In the genomic region with DNA sequence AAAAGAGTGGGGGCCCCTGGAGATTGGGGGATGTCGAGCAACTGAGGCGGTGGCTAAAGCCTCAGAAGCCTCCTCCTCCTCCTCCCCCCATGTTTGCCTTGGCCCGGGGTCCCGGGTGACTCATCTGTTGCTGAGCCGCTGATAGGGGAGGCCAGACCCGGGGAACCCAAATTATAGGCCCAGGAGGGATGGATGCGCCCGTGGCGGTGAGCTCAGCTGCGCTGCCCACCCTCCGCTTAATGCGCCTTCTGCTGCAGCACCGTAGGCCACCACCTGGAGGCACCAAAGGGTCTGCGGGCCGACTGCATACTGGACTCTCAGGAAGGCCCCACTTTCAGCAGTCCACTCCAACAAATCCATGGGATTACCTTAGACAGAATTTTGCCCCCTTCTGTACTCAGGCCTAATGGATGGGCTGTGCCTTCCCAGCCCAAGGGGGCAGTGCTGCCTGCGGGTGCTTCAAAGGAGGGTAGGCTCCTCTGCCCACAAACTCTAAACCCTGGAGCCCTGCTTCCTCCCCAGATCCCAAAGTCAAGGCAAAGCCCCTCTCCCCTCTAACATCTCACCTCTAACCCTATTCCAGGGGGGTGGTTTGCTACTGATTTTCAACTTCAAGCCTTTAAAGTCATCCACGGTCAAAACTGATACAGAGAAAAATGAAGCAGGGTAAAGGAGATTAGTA, we compare ENCODE assay signal across 8 cellular contexts. TPM values are rescaled to one million over a fixed set of nuclear protein-coding genes. Genes with fewer than 3 reads are reported as not detected.
DNase-seq lines count a peak whose midpoint lies in the region; ATAC-seq and TF ChIP-seq lines count a peak whose summit lies in the region.

No MANE protein-coding gene starts in this region.

- intact Hi-C loops in activated CD4-positive, alpha-beta T cell treated with anti-CD3 and anti-CD28 coated beads, Interleukin-2, amount 10 ng/mL, durations not matched to agents 24 days and 14 days (cut with micrococcal nuclease), result loop anchor here (2.0 to 5.0 kb wide), 2 partner anchors 15 to 72 kb away; a partner anchor contains a TSS
- intact Hi-C loops in gastrocnemius medialis (cut with DNase I; ENCODE audit: low total_unique reads), result no loop called here

- TF ChIP-seq CTCF in GM12864 (IDR thresholded peaks at IDR 0.05; ENCODE audit: low read depth, low read length, missing control alignments) (peak; percentile 78), foreskin fibroblast (IDR thresholded peaks at IDR 0.05; ENCODE audit: low read depth, low read length) (peak; percentile 33), gastrocnemius medialis (IDR thresholded peaks at IDR 0.05 in 4 of 5, conservative IDR thresholded peaks at IDR 0.05 in 1 of 5) (peak in 4 of 5 experiments; percentile 27 to 45 (median 34))

- peaks cover 85% of the 10 kb centered on the region for H3K27me3 Mint-ChIP-seq in activated CD4-positive, alpha-beta T cell treated with anti-CD3 and anti-CD28 coated beads, Interleukin-2, amount 10 ng/mL, durations not matched to agents 24 days and 14 days

- POLR2A ChIA-PET in HEK293T (lab: Yijun Ruan, JAX), result no interaction called here

- DNase-seq in GM12864 (ENCODE audit: low read depth), result no peak
- DNase-seq in activated CD4-positive, alpha-beta T cell treated with anti-CD3 and anti-CD28 coated beads, Interleukin-2, amount 10 ng/mL, durations not matched to agents 24 days and 14 days, result peak; percentile 84
- DNase-seq in foreskin fibroblast, result peak; percentile 41 to 76
- peak in 1 of 2 donors; percentile 39 for DNase-seq in gastrocnemius medialis
- DNase-seq in NCI-H1694 (lab: John Stamatoyannopoulos, UW), result no peak
- DNase-seq in NCI-H2227 (lab: John Stamatoyannopoulos, UW; ENCODE audit: unreplicated experiment), result no peak
- no peak for DNase-seq in HEK293T (ENCODE audit: extremely low spot score)

- H3K27ac Mint-ChIP-seq in activated CD4-positive, alpha-beta T cell treated with anti-CD3 and anti-CD28 coated beads, Interleukin-2, amount 10 ng/mL, durations not matched to agents 24 days and 14 days, result no peak overlapping the region

- no peak overlapping the region for H3K4me3 ChIP-seq in GM12864 (ENCODE audit: low read depth, low read length)
- H3K4me3 ChIP-seq in foreskin fibroblast (ENCODE audit: low read depth in 1 of 2, low read length in 2 of 2), result no peak overlapping the region
- no peak overlapping the region for H3K4me3 ChIP-seq in gastrocnemius medialis

- H3K9me3 Mint-ChIP-seq in activated CD4-positive, alpha-beta T cell treated with anti-CD3 and anti-CD28 coated beads, Interleukin-2, amount 10 ng/mL, durations not matched to agents 24 days and 14 days, result no peaks in the 10 kb centered on the region

- peaks cover 2% of the 10 kb centered on the region for H3K36me3 Mint-ChIP-seq in activated CD4-positive, alpha-beta T cell treated with anti-CD3 and anti-CD28 coated beads, Interleukin-2, amount 10 ng/mL, durations not matched to agents 24 days and 14 days (ENCODE audit: low read depth)

- in situ Hi-C loops in gastrocnemius medialis (cut with MboI; ENCODE audit: low sequenced_read_pairs in 4 of 4), result no loop called here

- peaks cover 16 to 19% of the 10 kb centered on the region in 2 donors for H3K4me1 ChIP-seq in gastrocnemius medialis

- H3K36me3 ChIP-seq in gastrocnemius medialis, result no peaks in the 10 kb centered on the region

- CTCF ChIA-PET in HEK293T (lab: Yijun Ruan, JAX), result interaction anchor here (0.7 to 1.9 kb wide), 2 partner anchors 14 to 17 kb away, joined by 3 to 8 read pairs; a partner anchor contains a TSS

- ATAC-seq in gastrocnemius medialis (peak in 1 of 2 donors; percentile 30), HG02970 (IDR thresholded peaks at IDR 0.05; ENCODE audit: low FRiP score, unreplicated experiment) (no peak)

- H3K4me3 Mint-ChIP-seq in activated CD4-positive, alpha-beta T cell treated with anti-CD3 and anti-CD28 coated beads, Interleukin-2, amount 10 ng/mL, durations not matched to agents 24 days and 14 days, result no peak overlapping the region

- peaks cover 86 to 96% (median 94%) of the 10 kb centered on the region in 3 donors for H3K27me3 ChIP-seq in gastrocnemius medialis

- no peaks in the 10 kb centered on the region for H3K9me3 ChIP-seq in gastrocnemius medialis

- H3K27ac ChIP-seq in gastrocnemius medialis, result no peak overlapping the region

- TF ChIP-seq POLR2A in gastrocnemius medialis (IDR thresholded peaks at IDR 0.05), result no peak

- peaks cover 41% of the 10 kb centered on the region for H3K4me1 Mint-ChIP-seq in activated CD4-positive, alpha-beta T cell treated with anti-CD3 and anti-CD28 coated beads, Interleukin-2, amount 10 ng/mL, durations not matched to agents 24 days and 14 days

TF ChIP-seq in HEK293T, 16 proteins besides CTCF, POLR2A, EP300 and RAD21:
- no peak for TF ChIP-seq SP1 (IDR thresholded peaks at IDR 0.05)
- no peak for TF ChIP-seq FOXM1 (IDR thresholded peaks at IDR 0.05; ENCODE audit: borderline replicate concordance)
- TF ChIP-seq CTBP1 (IDR thresholded peaks at IDR 0.05; ENCODE audit: borderline replicate concordance), result no peak
- TF ChIP-seq FOXA1 (IDR thresholded peaks at IDR 0.05), result no peak
- no peak for TF ChIP-seq HDGF (IDR thresholded peaks at IDR 0.05; ENCODE audit: borderline replicate concordance)
- no peak for TF ChIP-seq LEF1 (IDR thresholded peaks at IDR 0.05; ENCODE audit: borderline replicate concordance)
- TF ChIP-seq, protein P1, sequence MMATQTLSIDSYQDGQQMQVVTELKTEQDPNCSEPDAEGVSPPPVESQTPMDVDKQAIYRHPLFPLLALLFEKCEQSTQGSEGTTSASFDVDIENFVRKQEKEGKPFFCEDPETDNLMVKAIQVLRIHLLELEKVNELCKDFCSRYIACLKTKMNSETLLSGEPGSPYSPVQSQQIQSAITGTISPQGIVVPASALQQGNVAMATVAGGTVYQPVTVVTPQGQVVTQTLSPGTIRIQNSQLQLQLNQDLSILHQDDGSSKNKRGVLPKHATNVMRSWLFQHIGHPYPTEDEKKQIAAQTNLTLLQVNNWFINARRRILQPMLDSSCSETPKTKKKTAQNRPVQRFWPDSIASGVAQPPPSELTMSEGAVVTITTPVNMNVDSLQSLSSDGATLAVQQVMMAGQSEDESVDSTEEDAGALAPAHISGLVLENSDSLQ (IDR thresholded peaks at IDR 0.05), result no peak
- no peak for TF ChIP-seq ARNT (IDR thresholded peaks at IDR 0.05)

RNA-seq across cellular contexts. Expression of a gene that starts 2.6 kb away (rescaled TPM):
- total RNA-seq in activated CD4-positive, alpha-beta T cell treated with anti-CD3 and anti-CD28 coated beads, Interleukin-2, amount 10 ng/mL, durations not matched to agents 24 days and 14 days, result 0.19 and 0.21 TPM in 2 replicates
- total RNA-seq in gastrocnemius medialis, result not detected

RNA-seq across cellular contexts. Expression of a gene that starts 4.0 kb away (rescaled TPM):
- total RNA-seq in activated CD4-positive, alpha-beta T cell treated with anti-CD3 and anti-CD28 coated beads, Interleukin-2, amount 10 ng/mL, durations not matched to agents 24 days and 14 days, result not detected in 2 replicates
- not detected for total RNA-seq in gastrocnemius medialis

RNA-seq across cellular contexts. Expression of a gene that starts 16.8 kb away (rescaled TPM):
- 109 and 112 TPM in 2 replicates for total RNA-seq in activated CD4-positive, alpha-beta T cell treated with anti-CD3 and anti-CD28 coated beads, Interleukin-2, amount 10 ng/mL, durations not matched to agents 24 days and 14 days
- total RNA-seq in gastrocnemius medialis, result 10 to 100 TPM in 3 of 4 donors, 1 to 10 TPM in 1; 4.9 to 17.2 (median 13.5) TPM

RNA-seq across cellular contexts. Expression of a gene that starts 25.0 kb away (rescaled TPM):
- total RNA-seq in activated CD4-positive, alpha-beta T cell treated with anti-CD3 and anti-CD28 coated beads, Interleukin-2, amount 10 ng/mL, durations not matched to agents 24 days and 14 days, result 1.4 and 1.5 TPM in 2 replicates
- 100 to 1,000 TPM in 3 of 4 donors, 10 to 100 TPM in 1; 26.8 to 415 (median 232) TPM for total RNA-seq in gastrocnemius medialis

RNA-seq across cellular contexts. Expression of a gene that starts 44.4 kb away (rescaled TPM):
- total RNA-seq in activated CD4-positive, alpha-beta T cell treated with anti-CD3 and anti-CD28 coated beads, Interleukin-2, amount 10 ng/mL, durations not matched to agents 24 days and 14 days, result 75.3 and 89.8 TPM in 2 replicates
- 10 to 100 TPM; 67.4 to 97.7 (median 83.9) TPM for total RNA-seq in gastrocnemius medialis

Comparison
In these comparisons a context has a peak if more than half of its experiments do, and no peak if none do; other contexts are left out.
1. DNase-seq: peak in activated CD4-positive, alpha-beta T cell treated with anti-CD3 and anti-CD28 coated beads, Interleukin-2, amount 10 ng/mL, durations not matched to agents 24 days and 14 days (single experiment) and foreskin fibroblast (2 of 2); none in GM12864 (single experiment), NCI-H1694 (single experiment), NCI-H2227 (single experiment) and HEK293T (single experiment).
2. Peak in every context shown above with its lines, with median percentiles within 50 percentile points of each other: CTCF ChIP-seq.